9 cellular contexts compared by ENCODE assay signal in the genomic region with DNA sequence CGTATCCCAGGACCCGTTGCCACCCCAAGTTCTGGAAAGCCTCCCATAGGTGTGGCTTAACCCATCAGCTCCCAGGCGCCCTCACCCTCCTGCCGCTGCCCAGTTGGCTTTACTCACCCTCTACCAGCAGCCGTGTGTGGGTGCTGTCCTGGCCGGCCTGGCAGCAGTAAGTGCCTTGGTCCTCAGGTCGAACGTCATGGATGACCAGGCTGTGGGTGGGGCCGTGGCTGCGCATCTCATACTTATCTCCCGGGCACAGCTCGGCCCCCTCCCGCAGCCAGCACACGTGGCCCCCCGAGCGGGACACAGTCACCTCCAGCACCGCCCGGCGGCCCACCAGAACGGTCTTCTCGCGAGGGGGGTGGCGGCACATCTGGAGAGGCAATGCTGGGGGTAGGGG. TPM values are rescaled to one million over a fixed set of nuclear protein-coding genes. Genes with fewer than 3 reads are reported as not detected.
DNase-seq lines count a peak whose midpoint lies in the region; ATAC-seq and TF ChIP-seq lines count a peak whose summit lies in the region.
"Had no signal": no experiment of that assay in that cellular context is flagged by ENCODE, and none has a peak within 500 bp of the region (broad histone marks: within the 10 kb centered on the region; RNA-seq: fewer than 3 reads in every experiment).

No MANE protein-coding gene starts in this region.

- H4K8ac ChIP-seq in H9 (replicated peaks; ENCODE audit: insufficient read length, low read depth, low read length), result no peak overlapping the region

- H3K27ac ChIP-seq in H9 (ENCODE audit: insufficient read length, low read depth, low read length), result no peak overlapping the region
- no peak overlapping the region for H3K27ac ChIP-seq in SJSA1
- H3K27ac ChIP-seq in gastroesophageal sphincter, result peak overlapping the region in 3 of 4 donors; percentile 77 to 85 (median 82)
- no peak overlapping the region for H3K27ac ChIP-seq in smooth muscle cell (ENCODE audit: low read depth)

- H3K4me3 Mint-ChIP-seq in H9, result peak overlapping the region; percentile 81 to 93

- H3K23ac ChIP-seq in H9 (ENCODE audit: insufficient read length, low read depth, low read length), result no peak overlapping the region

- H2BK15ac ChIP-seq in H9 (ENCODE audit: low read depth, low read length), result no peak overlapping the region

- H3K4me3 ChIP-seq in SJSA1 (peak overlapping the region; percentile 52), gastroesophageal sphincter (peak overlapping the region in 1 of 2 donors; percentile 70), smooth muscle cell (peak overlapping the region; percentile 61)

- peaks cover 4% of the 10 kb centered on the region; the same call in 1 of the 2 replicates for H3K27me3 ChIP-seq in H9 (ENCODE audit: insufficient read depth, low read length)
- H3K27me3 ChIP-seq in SJSA1 (replicated peaks), result no peaks in the 10 kb centered on the region
- peaks cover 8% of the 10 kb centered on the region for H3K27me3 ChIP-seq in gastroesophageal sphincter
- H3K27me3 ChIP-seq in smooth muscle cell (ENCODE audit: low read depth), result no peaks in the 10 kb centered on the region

- no peak overlapping the region for H2BK120ac ChIP-seq in H9 (ENCODE audit: low read depth, low read length, poor library complexity, severe bottlenecking)

- DNase-seq in H9 (peak; percentile 59), SJSA1 (ENCODE audit: low read depth in 1 of 2, low spot score in 2 of 2) (no peak), smooth muscle cell (lab: John Stamatoyannopoulos, UW; ENCODE audit: unreplicated experiment) (peak; percentile 27)
- DNase-seq: MM.1S had no signal

- no peak for TF ChIP-seq CTCF in H9 (conservative IDR thresholded peaks at IDR 0.05)
- TF ChIP-seq CTCF in gastroesophageal sphincter (IDR thresholded peaks at IDR 0.05), result no peak
- TF ChIP-seq CTCF in smooth muscle cell (IDR thresholded peaks at IDR 0.05; ENCODE audit: borderline replicate concordance, insufficient read depth, poor library complexity, severe bottlenecking), result no peak

- no peaks in the 10 kb centered on the region for H3K79me1 ChIP-seq in H9 (ENCODE audit: insufficient read depth, low read depth, low read length, poor library complexity, severe bottlenecking)

- H4K5ac ChIP-seq in H9 (ENCODE audit: insufficient read length, low read depth, low read length), result no peak overlapping the region

- H3K4me1 ChIP-seq in H9 (ENCODE audit: insufficient read depth, low read length), result peaks cover 3% of the 10 kb centered on the region; the same call in 1 of the 2 replicates
- H3K4me1 ChIP-seq in SJSA1 (replicated peaks), result peaks cover 17% of the 10 kb centered on the region
- peaks cover 0 to 28% (median 12%) of the 10 kb centered on the region in 3 donors for H3K4me1 ChIP-seq in gastroesophageal sphincter
- peaks cover 4% of the 10 kb centered on the region for H3K4me1 ChIP-seq in smooth muscle cell (ENCODE audit: low read depth)

- H2AK5ac ChIP-seq in H9 (ENCODE audit: insufficient read length, low read length), result no peak overlapping the region

- H4K91ac ChIP-seq in H9 (ENCODE audit: insufficient read length, low read depth, low read length), result no peak overlapping the region

- WGBS in H9 (ENCODE audit: extremely low coverage, insufficient read length, low lambda C conversion rate), result no CpG with 5 or more reads among the region's 23 CpGs
- 16% methylated on average over 5 of the region's 23 CpGs; no CpG with 5 or more reads in 1 of the 2 donors for WGBS in gastroesophageal sphincter (ENCODE audit: low coverage in 1 of 2), 2 donors
- WGBS in smooth muscle cell (ENCODE audit: low lambda C conversion rate), result 10% methylated on average over 16 of the region's 23 CpGs

- H2AFZ ChIP-seq in H9 (ENCODE audit: low read length) (no peak overlapping the region), smooth muscle cell (ENCODE audit: low read depth) (no peak overlapping the region)

- no peaks in the 10 kb centered on the region for H3K9me3 Mint-ChIP-seq in H9

- H3K4me2 ChIP-seq in H9 (ENCODE audit: insufficient read depth, insufficient read length, low read length) (peak overlapping the region; percentile 83), smooth muscle cell (peak overlapping the region; percentile 96)

- H2BK5ac ChIP-seq in H9 (ENCODE audit: insufficient read length, low read length), result no peak overlapping the region

- H2BK12ac ChIP-seq in H9 (ENCODE audit: insufficient read length, low read depth, low read length), result no peak overlapping the region

- H4K20me1 ChIP-seq in H9 (ENCODE audit: control insufficient read depth, insufficient read depth, insufficient read length) (no peaks in the 10 kb centered on the region), smooth muscle cell (ENCODE audit: low read depth) (peaks cover 4% of the 10 kb centered on the region)

- H3K9me3 ChIP-seq in H9 (ENCODE audit: control insufficient read depth, low read depth, low read length) (no peaks in the 10 kb centered on the region), SJSA1 (replicated peaks) (no peaks in the 10 kb centered on the region), gastroesophageal sphincter (no peaks in the 10 kb centered on the region), smooth muscle cell (replicated peaks; ENCODE audit: low read depth) (no peaks in the 10 kb centered on the region)

- H3F3A ChIP-seq in smooth muscle cell (ENCODE audit: low read depth), result no peaks in the 10 kb centered on the region

- H3K23me2 ChIP-seq in H9 (ENCODE audit: insufficient read length, low read depth, low read length, poor library complexity, severe bottlenecking), result peaks cover 11% of the 10 kb centered on the region

- no peak for ATAC-seq in gastroesophageal sphincter
- no peak for ATAC-seq in HG02970 (IDR thresholded peaks at IDR 0.05; ENCODE audit: low FRiP score, unreplicated experiment)
- no peak for ATAC-seq in GM21526 (IDR thresholded peaks at IDR 0.05; ENCODE audit: low FRiP score, unreplicated experiment)
- no peak for ATAC-seq in GM18858 (IDR thresholded peaks at IDR 0.05; ENCODE audit: unreplicated experiment)

- H3K4ac ChIP-seq in H9 (ENCODE audit: low read depth, low read length), result no peak overlapping the region

- TF ChIP-seq EP300 in gastroesophageal sphincter (IDR thresholded peaks at IDR 0.05), result no peak

- H3K9ac ChIP-seq in H9 (ENCODE audit: extremely low read depth, insufficient read length, low read length), result no peak overlapping the region
- H3K9ac ChIP-seq in smooth muscle cell (ENCODE audit: low read depth), result no peak overlapping the region

- H3K79me2 ChIP-seq in H9 (ENCODE audit: insufficient read depth, low read length), result no peaks in the 10 kb centered on the region
- H3K79me2 ChIP-seq in smooth muscle cell (ENCODE audit: low read depth), result no peaks in the 10 kb centered on the region

- H3K4me1 Mint-ChIP-seq in H9, result peaks cover 10 to 18% of the 10 kb centered on the region in 2 experiments

- no peak overlapping the region; the same call in 1 of the 2 replicates for H3K14ac ChIP-seq in H9 (ENCODE audit: insufficient read depth, low read length)

- H3K18ac ChIP-seq in H9 (ENCODE audit: insufficient read length, low read depth, low read length), result no peak overlapping the region

- no peak overlapping the region for H3K27ac Mint-ChIP-seq in H9
- H3K27ac Mint-ChIP-seq: activated CD4-positive, alpha-beta T cell treated with anti-CD3 and anti-CD28 coated beads for 36 hours had no signal

- no peak overlapping the region for H3K56ac ChIP-seq in H9 (ENCODE audit: insufficient read length, low read depth, low read length)

- no peak overlapping the region for H2BK20ac ChIP-seq in H9 (ENCODE audit: low read depth, low read length, poor library complexity, severe bottlenecking)

- H3K27me3 Mint-ChIP-seq in H9 (ENCODE audit: low read depth), result peaks cover 42% of the 10 kb centered on the region

- no peaks in the 10 kb centered on the region for H3K36me3 ChIP-seq in SJSA1
- H3K36me3 ChIP-seq in gastroesophageal sphincter, result peaks cover 0 to 43% of the 10 kb centered on the region in 2 donors
- no peaks in the 10 kb centered on the region for H3K36me3 ChIP-seq in smooth muscle cell (ENCODE audit: low read depth)

- no peak for TF ChIP-seq POLR2A in gastroesophageal sphincter (IDR thresholded peaks at IDR 0.05)

- peaks cover 9 to 44% (median 35%) of the 10 kb centered on the region in 3 experiments for H3K36me3 Mint-ChIP-seq in H9 (ENCODE audit: insufficient read depth in 1 of 3, low read depth in 3 of 3)

- H3T11ph ChIP-seq in H9 (ENCODE audit: low read length), result no peak overlapping the region

RNA-seq across cellular contexts. Expression of a gene that starts 7.6 kb away (rescaled TPM):
- 7.7 and 8.8 TPM in 2 replicates for total RNA-seq in H9 (2021)
- 0.03 and 0.37 TPM in 2 replicates for total RNA-seq in SJSA1 (2014; rRNA removed; shearing (Covaris generic))
- total RNA-seq in gastroesophageal sphincter, result 1 to 10 TPM; 1.6 to 9.5 (median 4.1) TPM
- total RNA-seq in smooth muscle cell, result 3.3 and 6.9 TPM in 2 replicates
- 3.3 and 8.5 TPM in 2 replicates for polyA plus RNA-seq in smooth muscle cell

RNA-seq across cellular contexts. Expression of a gene that starts 7.8 kb away (rescaled TPM):
- total RNA-seq in H9 (2021), result 45.1 and 46.5 TPM in 2 replicates
- 113 and 125 TPM in 2 replicates for total RNA-seq in SJSA1 (2014; rRNA removed; shearing (Covaris generic))
- total RNA-seq in gastroesophageal sphincter, result 10 to 100 TPM; 36.0 to 66.0 (median 54.8) TPM
- total RNA-seq in smooth muscle cell, result 141 and 156 TPM in 2 replicates
- polyA plus RNA-seq in smooth muscle cell, result 319 and 344 TPM in 2 replicates

RNA-seq across cellular contexts. Expression of a gene that starts 19.9 kb away (rescaled TPM):
- 139 and 140 TPM in 2 replicates for total RNA-seq in H9 (2021)
- total RNA-seq in SJSA1 (2014; rRNA removed; shearing (Covaris generic)), result 53.1 and 55.3 TPM in 2 replicates
- 100 to 1,000 TPM in 1 of 4 donors, 10 to 100 TPM in 3; 73.2 to 118 (median 81.6) TPM for total RNA-seq in gastroesophageal sphincter
- total RNA-seq in smooth muscle cell, result 47.1 and 71.9 TPM in 2 replicates
- 51.1 and 67.9 TPM in 2 replicates for polyA plus RNA-seq in smooth muscle cell

RNA-seq across cellular contexts. Expression of a gene that starts 20.7 kb away (rescaled TPM):
- 0.24 and 0.31 TPM in 2 replicates for total RNA-seq in H9 (2021)
- total RNA-seq in SJSA1 (2014; rRNA removed; shearing (Covaris generic)), result 0.11 TPM in 1 of 2 replicates, not detected in the other
- 1 to 10 TPM in 2 of 4 donors, not detected in 2; 1.8 to 4.4 TPM for total RNA-seq in gastroesophageal sphincter
- 2.4 and 4.0 TPM in 2 replicates for total RNA-seq in smooth muscle cell
- polyA plus RNA-seq in smooth muscle cell, result 4.3 and 16.7 TPM in 2 replicates
- total RNA-seq: activated CD4-positive, alpha-beta T cell treated with anti-CD3 and anti-CD28 coated beads for 36 hours had no signal

RNA-seq across cellular contexts. Expression of a gene that starts 37.1 kb away (rescaled TPM):
- total RNA-seq in H9 (2021), result 0.37 and 0.42 TPM in 2 replicates
- not detected in 2 replicates for total RNA-seq in SJSA1 (2014; rRNA removed; shearing (Covaris generic))
- total RNA-seq in gastroesophageal sphincter, result under 1 TPM in 1 of 4 donors, not detected in 3; 0.16 TPM
- 0.49 TPM in 1 of 2 replicates, not detected in the other for total RNA-seq in smooth muscle cell
- 0.32 and 1.7 TPM in 2 replicates for polyA plus RNA-seq in smooth muscle cell
- total RNA-seq: activated CD4-positive, alpha-beta T cell treated with anti-CD3 and anti-CD28 coated beads for 36 hours had no signal

Comparison
In these comparisons a context has a peak if more than half of its experiments do, and no peak if none do; other contexts are left out.
1. DNase-seq: peak in H9 (single experiment) and smooth muscle cell (single experiment); none in SJSA1 (0 of 2).
2. H3K27ac ChIP-seq: peak in gastroesophageal sphincter (3 of 4); none in H9 (single experiment), SJSA1 (single experiment) and smooth muscle cell (single experiment).